1 cellular context compared by ENCODE assay signal in the genomic region with DNA sequence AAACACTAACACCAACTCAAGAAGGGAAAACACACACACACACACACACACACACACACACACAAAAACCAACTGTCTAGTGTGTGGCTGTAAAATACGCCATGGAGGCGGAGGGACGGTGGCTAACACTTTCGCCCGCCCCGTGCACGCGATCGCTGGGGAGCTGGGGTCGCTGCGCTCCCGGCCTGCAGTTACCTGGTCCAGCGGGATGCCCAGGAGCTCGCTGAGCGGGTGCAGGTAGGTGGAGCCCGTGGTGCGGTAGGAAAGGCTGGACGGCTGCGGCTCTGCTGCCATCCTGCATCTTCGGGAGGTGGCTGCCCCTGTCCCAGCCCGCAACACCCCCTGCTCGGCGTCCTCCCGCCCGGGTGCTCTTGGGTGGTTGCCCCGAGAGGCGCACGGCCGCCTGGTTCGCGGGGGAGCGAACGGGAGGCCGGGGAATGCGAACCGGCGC.
TF ChIP-seq lines count a peak whose summit lies in the region.

No MANE protein-coding gene starts in this region.

TF ChIP-seq in HEK293, 187 proteins besides CTCF, POLR2A, EP300 and RAD21 (continued from another document):
- TF ChIP-seq, protein P1, sequence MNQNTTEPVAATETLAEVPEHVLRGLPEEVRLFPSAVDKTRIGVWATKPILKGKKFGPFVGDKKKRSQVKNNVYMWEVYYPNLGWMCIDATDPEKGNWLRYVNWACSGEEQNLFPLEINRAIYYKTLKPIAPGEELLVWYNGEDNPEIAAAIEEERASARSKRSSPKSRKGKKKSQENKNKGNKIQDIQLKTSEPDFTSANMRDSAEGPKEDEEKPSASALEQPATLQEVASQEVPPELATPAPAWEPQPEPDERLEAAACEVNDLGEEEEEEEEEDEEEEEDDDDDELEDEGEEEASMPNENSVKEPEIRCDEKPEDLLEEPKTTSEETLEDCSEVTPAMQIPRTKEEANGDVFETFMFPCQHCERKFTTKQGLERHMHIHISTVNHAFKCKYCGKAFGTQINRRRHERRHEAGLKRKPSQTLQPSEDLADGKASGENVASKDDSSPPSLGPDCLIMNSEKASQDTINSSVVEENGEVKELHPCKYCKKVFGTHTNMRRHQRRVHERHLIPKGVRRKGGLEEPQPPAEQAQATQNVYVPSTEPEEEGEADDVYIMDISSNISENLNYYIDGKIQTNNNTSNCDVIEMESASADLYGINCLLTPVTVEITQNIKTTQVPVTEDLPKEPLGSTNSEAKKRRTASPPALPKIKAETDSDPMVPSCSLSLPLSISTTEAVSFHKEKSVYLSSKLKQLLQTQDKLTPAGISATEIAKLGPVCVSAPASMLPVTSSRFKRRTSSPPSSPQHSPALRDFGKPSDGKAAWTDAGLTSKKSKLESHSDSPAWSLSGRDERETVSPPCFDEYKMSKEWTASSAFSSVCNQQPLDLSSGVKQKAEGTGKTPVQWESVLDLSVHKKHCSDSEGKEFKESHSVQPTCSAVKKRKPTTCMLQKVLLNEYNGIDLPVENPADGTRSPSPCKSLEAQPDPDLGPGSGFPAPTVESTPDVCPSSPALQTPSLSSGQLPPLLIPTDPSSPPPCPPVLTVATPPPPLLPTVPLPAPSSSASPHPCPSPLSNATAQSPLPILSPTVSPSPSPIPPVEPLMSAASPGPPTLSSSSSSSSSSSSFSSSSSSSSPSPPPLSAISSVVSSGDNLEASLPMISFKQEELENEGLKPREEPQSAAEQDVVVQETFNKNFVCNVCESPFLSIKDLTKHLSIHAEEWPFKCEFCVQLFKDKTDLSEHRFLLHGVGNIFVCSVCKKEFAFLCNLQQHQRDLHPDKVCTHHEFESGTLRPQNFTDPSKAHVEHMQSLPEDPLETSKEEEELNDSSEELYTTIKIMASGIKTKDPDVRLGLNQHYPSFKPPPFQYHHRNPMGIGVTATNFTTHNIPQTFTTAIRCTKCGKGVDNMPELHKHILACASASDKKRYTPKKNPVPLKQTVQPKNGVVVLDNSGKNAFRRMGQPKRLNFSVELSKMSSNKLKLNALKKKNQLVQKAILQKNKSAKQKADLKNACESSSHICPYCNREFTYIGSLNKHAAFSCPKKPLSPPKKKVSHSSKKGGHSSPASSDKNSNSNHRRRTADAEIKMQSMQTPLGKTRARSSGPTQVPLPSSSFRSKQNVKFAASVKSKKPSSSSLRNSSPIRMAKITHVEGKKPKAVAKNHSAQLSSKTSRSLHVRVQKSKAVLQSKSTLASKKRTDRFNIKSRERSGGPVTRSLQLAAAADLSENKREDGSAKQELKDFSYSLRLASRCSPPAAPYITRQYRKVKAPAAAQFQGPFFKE (tag by site-specific recombination; IDR thresholded peaks at IDR 0.05; ENCODE audit: borderline replicate concordance): no peak
- peak; percentile 71 for TF ChIP-seq GLIS1 (tag by site-specific recombination; IDR thresholded peaks at IDR 0.05)
- TF ChIP-seq, protein P2, sequence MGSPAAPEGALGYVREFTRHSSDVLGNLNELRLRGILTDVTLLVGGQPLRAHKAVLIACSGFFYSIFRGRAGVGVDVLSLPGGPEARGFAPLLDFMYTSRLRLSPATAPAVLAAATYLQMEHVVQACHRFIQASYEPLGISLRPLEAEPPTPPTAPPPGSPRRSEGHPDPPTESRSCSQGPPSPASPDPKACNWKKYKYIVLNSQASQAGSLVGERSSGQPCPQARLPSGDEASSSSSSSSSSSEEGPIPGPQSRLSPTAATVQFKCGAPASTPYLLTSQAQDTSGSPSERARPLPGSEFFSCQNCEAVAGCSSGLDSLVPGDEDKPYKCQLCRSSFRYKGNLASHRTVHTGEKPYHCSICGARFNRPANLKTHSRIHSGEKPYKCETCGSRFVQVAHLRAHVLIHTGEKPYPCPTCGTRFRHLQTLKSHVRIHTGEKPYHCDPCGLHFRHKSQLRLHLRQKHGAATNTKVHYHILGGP (tag by site-specific recombination; IDR thresholded peaks at IDR 0.05): no peak
- TF ChIP-seq ZNF223 (tag by site-specific recombination; IDR thresholded peaks at IDR 0.05): no peak
- TF ChIP-seq, protein P3, sequence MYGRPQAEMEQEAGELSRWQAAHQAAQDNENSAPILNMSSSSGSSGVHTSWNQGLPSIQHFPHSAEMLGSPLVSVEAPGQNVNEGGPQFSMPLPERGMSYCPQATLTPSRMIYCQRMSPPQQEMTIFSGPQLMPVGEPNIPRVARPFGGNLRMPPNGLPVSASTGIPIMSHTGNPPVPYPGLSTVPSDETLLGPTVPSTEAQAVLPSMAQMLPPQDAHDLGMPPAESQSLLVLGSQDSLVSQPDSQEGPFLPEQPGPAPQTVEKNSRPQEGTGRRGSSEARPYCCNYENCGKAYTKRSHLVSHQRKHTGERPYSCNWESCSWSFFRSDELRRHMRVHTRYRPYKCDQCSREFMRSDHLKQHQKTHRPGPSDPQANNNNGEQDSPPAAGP (tag by site-specific recombination; IDR thresholded peaks at IDR 0.05): no peak; the same call in 1 of the 2 replicates
- TF ChIP-seq ZNF837 (tag by site-specific recombination; IDR thresholded peaks at IDR 0.05): peak; percentile 51; the same call in 1 of the 2 replicates
- TF ChIP-seq ZNF654 (tag by site-specific recombination; IDR thresholded peaks at IDR 0.05; ENCODE audit: low read depth): no peak
- TF ChIP-seq ZNF624 (tag by site-specific recombination; IDR thresholded peaks at IDR 0.05): no peak
- TF ChIP-seq OVOL3 (tag by site-specific recombination; IDR thresholded peaks at IDR 0.05): no peak
- no peak for TF ChIP-seq ZNF140 (tag by site-specific recombination; IDR thresholded peaks at IDR 0.05)
- TF ChIP-seq ZBTB8A (tag by site-specific recombination; IDR thresholded peaks at IDR 0.05): no peak
- TF ChIP-seq ZNF473 (tag by site-specific recombination; IDR thresholded peaks at IDR 0.05): no peak
- TF ChIP-seq ZNF560 (tag by site-specific recombination; IDR thresholded peaks at IDR 0.05; ENCODE audit: borderline replicate concordance): no peak
- TF ChIP-seq, protein P4, sequence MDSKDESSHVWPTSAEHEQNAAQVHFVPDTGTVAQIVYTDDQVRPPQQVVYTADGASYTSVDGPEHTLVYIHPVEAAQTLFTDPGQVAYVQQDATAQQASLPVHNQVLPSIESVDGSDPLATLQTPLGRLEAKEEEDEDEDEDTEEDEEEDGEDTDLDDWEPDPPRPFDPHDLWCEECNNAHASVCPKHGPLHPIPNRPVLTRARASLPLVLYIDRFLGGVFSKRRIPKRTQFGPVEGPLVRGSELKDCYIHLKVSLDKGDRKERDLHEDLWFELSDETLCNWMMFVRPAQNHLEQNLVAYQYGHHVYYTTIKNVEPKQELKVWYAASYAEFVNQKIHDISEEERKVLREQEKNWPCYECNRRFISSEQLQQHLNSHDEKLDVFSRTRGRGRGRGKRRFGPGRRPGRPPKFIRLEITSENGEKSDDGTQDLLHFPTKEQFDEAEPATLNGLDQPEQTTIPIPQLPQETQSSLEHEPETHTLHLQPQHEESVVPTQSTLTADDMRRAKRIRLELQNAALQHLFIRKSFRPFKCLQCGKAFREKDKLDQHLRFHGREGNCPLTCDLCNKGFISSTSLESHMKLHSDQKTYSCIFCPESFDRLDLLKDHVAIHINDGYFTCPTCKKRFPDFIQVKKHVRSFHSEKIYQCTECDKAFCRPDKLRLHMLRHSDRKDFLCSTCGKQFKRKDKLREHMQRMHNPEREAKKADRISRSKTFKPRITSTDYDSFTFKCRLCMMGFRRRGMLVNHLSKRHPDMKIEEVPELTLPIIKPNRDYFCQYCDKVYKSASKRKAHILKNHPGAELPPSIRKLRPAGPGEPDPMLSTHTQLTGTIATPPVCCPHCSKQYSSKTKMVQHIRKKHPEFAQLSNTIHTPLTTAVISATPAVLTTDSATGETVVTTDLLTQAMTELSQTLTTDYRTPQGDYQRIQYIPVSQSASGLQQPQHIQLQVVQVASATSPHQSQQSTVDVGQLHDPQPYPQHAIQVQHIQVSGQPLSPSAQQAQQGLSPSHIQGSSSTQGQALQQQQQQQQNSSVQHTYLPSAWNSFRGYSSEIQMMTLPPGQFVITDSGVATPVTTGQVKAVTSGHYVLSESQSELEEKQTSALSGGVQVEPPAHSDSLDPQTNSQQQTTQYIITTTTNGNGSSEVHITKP (tag by site-specific recombination; IDR thresholded peaks at IDR 0.05): peak; percentile 96
- TF ChIP-seq, protein P5, sequence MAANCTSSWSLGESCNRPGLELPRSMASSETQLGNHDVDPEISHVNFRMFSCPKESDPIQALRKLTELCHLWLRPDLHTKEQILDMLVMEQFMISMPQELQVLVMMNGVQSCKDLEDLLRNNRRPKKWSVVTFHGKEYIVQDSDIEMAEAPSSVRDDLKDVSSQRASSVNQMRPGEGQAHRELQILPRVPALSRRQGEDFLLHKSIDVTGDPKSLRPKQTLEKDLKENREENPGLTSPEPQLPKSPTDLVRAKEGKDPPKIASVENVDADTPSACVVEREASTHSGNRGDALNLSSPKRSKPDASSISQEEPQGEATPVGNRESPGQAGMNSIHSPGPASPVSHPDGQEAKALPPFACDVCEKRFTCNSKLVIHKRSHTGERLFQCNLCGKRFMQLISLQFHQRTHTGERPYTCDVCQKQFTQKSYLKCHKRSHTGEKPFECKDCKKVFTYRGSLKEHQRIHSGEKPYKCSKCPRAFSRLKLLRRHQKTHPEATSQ (tag by site-specific recombination; IDR thresholded peaks at IDR 0.05): no peak
- TF ChIP-seq ZXDB (tag by site-specific recombination; IDR thresholded peaks at IDR 0.05): peak; percentile 53; the same call in 1 of the 2 replicates
- no peak for TF ChIP-seq ZNF626 (tag by site-specific recombination; IDR thresholded peaks at IDR 0.05)
- TF ChIP-seq ZNF416 (tag by site-specific recombination; IDR thresholded peaks at IDR 0.05): no peak
- no peak for TF ChIP-seq ZNF292 (tag by site-specific recombination; IDR thresholded peaks at IDR 0.05; ENCODE audit: borderline replicate concordance, low read depth)
- no peak for TF ChIP-seq RBAK (tag by site-specific recombination; IDR thresholded peaks at IDR 0.05)
- no peak for TF ChIP-seq ZBTB7A (tag by site-specific recombination; IDR thresholded peaks at IDR 0.05; ENCODE audit: low read depth)
- TF ChIP-seq, protein P6, sequence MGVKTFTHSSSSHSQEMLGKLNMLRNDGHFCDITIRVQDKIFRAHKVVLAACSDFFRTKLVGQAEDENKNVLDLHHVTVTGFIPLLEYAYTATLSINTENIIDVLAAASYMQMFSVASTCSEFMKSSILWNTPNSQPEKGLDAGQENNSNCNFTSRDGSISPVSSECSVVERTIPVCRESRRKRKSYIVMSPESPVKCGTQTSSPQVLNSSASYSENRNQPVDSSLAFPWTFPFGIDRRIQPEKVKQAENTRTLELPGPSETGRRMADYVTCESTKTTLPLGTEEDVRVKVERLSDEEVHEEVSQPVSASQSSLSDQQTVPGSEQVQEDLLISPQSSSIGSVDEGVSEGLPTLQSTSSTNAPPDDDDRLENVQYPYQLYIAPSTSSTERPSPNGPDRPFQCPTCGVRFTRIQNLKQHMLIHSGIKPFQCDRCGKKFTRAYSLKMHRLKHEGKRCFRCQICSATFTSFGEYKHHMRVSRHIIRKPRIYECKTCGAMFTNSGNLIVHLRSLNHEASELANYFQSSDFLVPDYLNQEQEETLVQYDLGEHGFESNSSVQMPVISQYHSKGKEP (tag by site-specific recombination; IDR thresholded peaks at IDR 0.05): no peak
